8 cellular contexts compared by ENCODE assay signal in the genomic region with DNA sequence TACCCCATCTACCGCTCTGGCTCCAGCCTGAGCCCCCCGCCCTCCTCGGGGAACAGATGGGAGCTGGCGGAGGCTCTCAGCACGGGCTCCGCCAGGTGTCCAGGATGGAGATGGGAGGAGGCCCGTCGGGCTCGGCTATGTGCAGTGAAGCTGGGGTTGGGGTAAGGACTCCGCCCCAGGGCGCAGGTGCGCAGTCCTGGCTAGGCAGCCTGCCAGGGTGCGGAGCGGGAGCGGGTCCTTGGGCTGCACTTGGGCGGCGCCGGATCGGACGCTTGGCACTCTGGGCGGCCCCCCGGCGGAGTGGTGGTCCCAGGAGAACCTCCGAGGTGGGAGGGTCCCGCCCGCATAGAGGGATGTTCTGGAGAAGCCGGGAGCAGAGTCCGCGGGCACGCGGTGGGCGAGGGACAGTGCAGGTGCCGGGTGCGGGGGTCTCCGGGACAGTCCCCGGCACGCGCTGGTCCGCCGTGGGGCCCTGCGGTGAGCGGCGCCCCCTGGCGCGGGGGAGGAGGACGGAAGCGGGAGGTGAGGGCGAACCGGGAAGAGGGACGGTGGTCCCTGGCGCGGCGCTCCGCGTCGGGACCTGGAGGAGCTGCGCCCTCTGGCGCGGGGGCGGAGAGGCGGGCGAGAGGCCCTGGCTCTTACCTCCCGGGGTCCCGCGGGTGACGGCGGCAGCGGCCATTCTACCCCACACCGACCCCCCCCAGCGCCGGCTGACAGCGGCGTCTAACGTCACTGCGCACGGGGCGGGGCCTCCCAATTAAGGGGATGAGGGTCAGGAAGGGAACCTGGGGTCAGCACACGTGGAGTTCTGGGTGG. TPM values are rescaled to one million over a fixed set of nuclear protein-coding genes. Genes with fewer than 3 reads are reported as not detected.
A peak's percentile ranks its signal among the peaks of the same experiment; 100 is the strongest.
DNase-seq lines count a peak whose midpoint lies in the region; ATAC-seq and TF ChIP-seq lines count a peak whose summit lies in the region.

A gene with protein sequence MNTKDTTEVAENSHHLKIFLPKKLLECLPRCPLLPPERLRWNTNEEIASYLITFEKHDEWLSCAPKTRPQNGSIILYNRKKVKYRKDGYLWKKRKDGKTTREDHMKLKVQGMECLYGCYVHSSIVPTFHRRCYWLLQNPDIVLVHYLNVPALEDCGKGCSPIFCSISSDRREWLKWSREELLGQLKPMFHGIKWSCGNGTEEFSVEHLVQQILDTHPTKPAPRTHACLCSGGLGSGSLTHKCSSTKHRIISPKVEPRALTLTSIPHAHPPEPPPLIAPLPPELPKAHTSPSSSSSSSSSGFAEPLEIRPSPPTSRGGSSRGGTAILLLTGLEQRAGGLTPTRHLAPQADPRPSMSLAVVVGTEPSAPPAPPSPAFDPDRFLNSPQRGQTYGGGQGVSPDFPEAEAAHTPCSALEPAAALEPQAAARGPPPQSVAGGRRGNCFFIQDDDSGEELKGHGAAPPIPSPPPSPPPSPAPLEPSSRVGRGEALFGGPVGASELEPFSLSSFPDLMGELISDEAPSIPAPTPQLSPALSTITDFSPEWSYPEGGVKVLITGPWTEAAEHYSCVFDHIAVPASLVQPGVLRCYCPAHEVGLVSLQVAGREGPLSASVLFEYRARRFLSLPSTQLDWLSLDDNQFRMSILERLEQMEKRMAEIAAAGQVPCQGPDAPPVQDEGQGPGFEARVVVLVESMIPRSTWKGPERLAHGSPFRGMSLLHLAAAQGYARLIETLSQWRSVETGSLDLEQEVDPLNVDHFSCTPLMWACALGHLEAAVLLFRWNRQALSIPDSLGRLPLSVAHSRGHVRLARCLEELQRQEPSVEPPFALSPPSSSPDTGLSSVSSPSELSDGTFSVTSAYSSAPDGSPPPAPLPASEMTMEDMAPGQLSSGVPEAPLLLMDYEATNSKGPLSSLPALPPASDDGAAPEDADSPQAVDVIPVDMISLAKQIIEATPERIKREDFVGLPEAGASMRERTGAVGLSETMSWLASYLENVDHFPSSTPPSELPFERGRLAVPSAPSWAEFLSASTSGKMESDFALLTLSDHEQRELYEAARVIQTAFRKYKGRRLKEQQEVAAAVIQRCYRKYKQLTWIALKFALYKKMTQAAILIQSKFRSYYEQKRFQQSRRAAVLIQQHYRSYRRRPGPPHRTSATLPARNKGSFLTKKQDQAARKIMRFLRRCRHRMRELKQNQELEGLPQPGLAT (minus strand): TSS at position 725 of the 816 bp plus-strand sequence. CDS start 1,453 bp downstream, outside the sequence.

- H2AFZ ChIP-seq in DND-41 (ENCODE audit: low read depth, low read length): peak within 1 kb of the TSS; percentile 90

- H3K4me1 ChIP-seq in DND-41 (ENCODE audit: insufficient read depth, low read length): peaks cover 40% of the 10 kb centered on the region
- H3K4me1 ChIP-seq in SJSA1 (replicated peaks): peaks cover 58% of the 10 kb centered on the region
- H3K4me1 ChIP-seq in gastroesophageal sphincter: peaks cover 0 to 38% (median 16%) of the 10 kb centered on the region in 3 donors

- peak; percentile 84 for ATAC-seq in DND-41 (ENCODE audit: insufficient read depth, low read depth)
- peak; percentile 61 for ATAC-seq in GM21825 (IDR thresholded peaks at IDR 0.05; ENCODE audit: unreplicated experiment)
- peak; percentile 93 for ATAC-seq in gastroesophageal sphincter

- no peaks in the 10 kb centered on the region for H3K27me3 ChIP-seq in DND-41 (ENCODE audit: insufficient read depth, low read length, poor library complexity)
- H3K27me3 ChIP-seq in SJSA1 (replicated peaks): no peaks in the 10 kb centered on the region
- no peaks in the 10 kb centered on the region for H3K27me3 ChIP-seq in gastroesophageal sphincter

- TF ChIP-seq CTCF in DND-41 (IDR thresholded peaks at IDR 0.05; ENCODE audit: borderline replicate concordance, extremely low read depth, low read length, poor library complexity, severe bottlenecking) (peak; percentile 90), gastroesophageal sphincter (IDR thresholded peaks at IDR 0.05) (peak in 3 of 4 experiments; percentile 83 to 94 (median 84))

- DNase-seq in DND-41: peak; percentile 91
- peak; percentile 78 for DNase-seq in LoVo (ENCODE audit: low spot score)
- DNase-seq in SJSA1 (ENCODE audit: low read depth in 1 of 2, low spot score in 2 of 2): peak; percentile 88 to 89
- DNase-seq in activated naive CD4-positive, alpha-beta T cell treated with Interleukin-2 at 50 U/mL for 16 hours: peak; percentile 89
- DNase-seq in nucleus accumbens (lab: John Stamatoyannopoulos, UW): peak; percentile 20 to 93 (median 79)

- H3K27ac ChIP-seq in DND-41 (ENCODE audit: low read length) (peak within 1 kb of the TSS; percentile 75), SJSA1 (peak within 1 kb of the TSS; percentile 52), gastroesophageal sphincter (peak within 1 kb of the TSS; percentile 82 to 99 (median 96)), temporal lobe (ENCODE audit: low read depth, low read length) (peak within 1 kb of the TSS; percentile 86)

- TF ChIP-seq EP300 in gastroesophageal sphincter (IDR thresholded peaks at IDR 0.05): no peak

- TF ChIP-seq POLR2A in gastroesophageal sphincter (IDR thresholded peaks at IDR 0.05): peak; percentile 73 to 77

- H3K4me3 ChIP-seq in DND-41 (ENCODE audit: low read depth in 1 of 2, low read length in 2 of 2): peak within 1 kb of the TSS; percentile 89
- H3K4me3 ChIP-seq in SJSA1: peak within 1 kb of the TSS; percentile 60
- peak within 1 kb of the TSS; percentile 64 to 96 for H3K4me3 ChIP-seq in gastroesophageal sphincter

- H3K79me2 ChIP-seq in DND-41 (ENCODE audit: insufficient read depth, low read length): peaks cover 34% of the 10 kb centered on the region

- H4K20me1 ChIP-seq in DND-41 (ENCODE audit: insufficient read depth, low read length): no peaks in the 10 kb centered on the region

- H3K9ac ChIP-seq in DND-41 (ENCODE audit: low read depth, low read length): peak within 1 kb of the TSS; percentile 95

- WGBS in gastroesophageal sphincter (ENCODE audit: low coverage in 1 of 2), 2 donors: 0% methylated on average over 2 of the region's 78 CpGs; no CpG with 5 or more reads in 1 of the 2 donors

- H3K36me3 ChIP-seq in DND-41 (ENCODE audit: insufficient read depth, low read length) (peaks cover 17% of the 10 kb centered on the region), SJSA1 (peaks cover 31% of the 10 kb centered on the region), gastroesophageal sphincter (peaks cover 0 to 36% of the 10 kb centered on the region in 2 donors)

- peak within 1 kb of the TSS; percentile 92 for H3K4me2 ChIP-seq in DND-41 (ENCODE audit: insufficient read depth, low read length)

- no peaks in the 10 kb centered on the region for H3K9me3 ChIP-seq in DND-41 (ENCODE audit: insufficient read depth, low read length, severe bottlenecking)
- H3K9me3 ChIP-seq in SJSA1 (replicated peaks): no peaks in the 10 kb centered on the region
- no peaks in the 10 kb centered on the region for H3K9me3 ChIP-seq in gastroesophageal sphincter

RNA-seq across cellular contexts. Expression of the gene that starts here (rescaled TPM):
- 6.3 and 19.7 TPM in 2 replicates for total RNA-seq in SJSA1 (2014; rRNA removed; shearing (Covaris generic))
- total RNA-seq in gastroesophageal sphincter (10 to 100 TPM; 16.7 to 50.0 (median 26.1) TPM), temporal lobe (13.5 TPM)

Comparison
In these comparisons a context has a peak if more than half of its experiments do, and no peak if none do; other contexts are left out.
1. Peak in every context shown above with its lines: DNase-seq, ATAC-seq, H3K4me3 ChIP-seq and H3K27ac ChIP-seq.